In genomic region chr11:114174712-114175495, GRCh38 we compare ENCODE assay signal across 13 cellular contexts.
DNase-seq lines count a peak whose midpoint lies in the region; ATAC-seq and TF ChIP-seq lines count a peak whose summit lies in the region.
"Had no signal": no experiment of that assay in that cellular context is flagged by ENCODE, and none has a peak within 500 bp of the region (broad histone marks: within the 10 kb centered on the region; RNA-seq: fewer than 3 reads in every experiment).

No MANE protein-coding gene starts in this region.

- ATAC-seq in Right ventricle myocardium inferior: no peak
- peak; percentile 10 to 13 for ATAC-seq in gastrocnemius medialis
- no peak for ATAC-seq in aorta (ENCODE audit: low FRiP score)

- intact Hi-C loops in Right ventricle myocardium inferior (cut with DNase I) (no loop called here), cardiac septum (cut with DNase I) (no loop called here), left ventricle myocardium inferior (cut with micrococcal nuclease) (loop anchor here (10.0 kb wide), 2 partner anchors 80 to 100 kb away; no protein-coding TSS in a partner anchor), gastrocnemius medialis (cut with DNase I; ENCODE audit: low total_unique reads) (loop anchor here (5.0 kb wide), 1 partner anchor 103 kb away; no protein-coding TSS in a partner anchor), aorta (cut with DNase I) (loop anchor here (5.0 kb wide), 4 partner anchors 43 to 113 kb away; no protein-coding TSS in a partner anchor)

- H3K4me1 ChIP-seq in left ventricle myocardium inferior (peaks cover 96% of the 10 kb centered on the region), gastrocnemius medialis (peaks cover 88 to 92% of the 10 kb centered on the region in 2 donors), aorta (ENCODE audit: control insufficient read depth in 1 of 2, insufficient read depth in 2 of 2, low read length in 2 of 2) (peaks cover 23 to 29% of the 10 kb centered on the region in 2 donors)

- H3K27me3 ChIP-seq in left ventricle myocardium inferior (ENCODE audit: low read depth): no peaks in the 10 kb centered on the region
- no peaks in the 10 kb centered on the region for H3K27me3 ChIP-seq in gastrocnemius medialis
- H3K27me3 ChIP-seq in aorta (ENCODE audit: control insufficient read depth in 1 of 2, insufficient read depth in 2 of 2, low read length in 1 of 2): no peaks in the 10 kb centered on the region

- in situ Hi-C loops in gastrocnemius medialis (cut with MboI; ENCODE audit: low sequenced_read_pairs in 4 of 4): loop anchor here in 3 of 4 donors (5.0 to 10.0 kb wide), 3 partner anchors 108 to 113 kb away; no protein-coding TSS in a partner anchor

- H3K36me3 ChIP-seq in left ventricle myocardium inferior (no peaks in the 10 kb centered on the region), gastrocnemius medialis (no peaks in the 10 kb centered on the region), aorta (ENCODE audit: control insufficient read depth in 1 of 2, insufficient read depth in 2 of 2, low read length in 1 of 2) (no peaks in the 10 kb centered on the region)

- 42 to 68% methylated on average over 3 of the region's 3 CpGs for WGBS in aorta, 2 donors

- H3K9me3 ChIP-seq in left ventricle myocardium inferior (replicated peaks): no peaks in the 10 kb centered on the region
- H3K9me3 ChIP-seq in gastrocnemius medialis: no peaks in the 10 kb centered on the region
- H3K9me3 ChIP-seq in aorta (ENCODE audit: control insufficient read depth, low read length): no peaks in the 10 kb centered on the region

- peak; percentile 11 for DNase-seq in Right ventricle myocardium inferior (ENCODE audit: missing footprints)
- DNase-seq in cardiac septum (ENCODE audit: low spot score): no peak
- no peak for DNase-seq in left ventricle myocardium inferior
- DNase-seq in gastrocnemius medialis: peak; percentile 59 to 78
- no peak for DNase-seq in aorta
- DNase-seq in inferior parietal cortex (ENCODE audit: extremely low spot score): no peak
- DNase-seq in epidermal melanocyte (ENCODE audit: insufficient read length, low spot score): no peak
- DNase-seq in mesenteric fat pad (ENCODE audit: low spot score): no peak
- DNase-seq: amniotic stem cell, COR-L47, NCI-H2081, NCI-H774, trophoblast cell had no signal

- no peak for TF ChIP-seq POLR2A in gastrocnemius medialis (IDR thresholded peaks at IDR 0.05)

- TF ChIP-seq CTCF in left ventricle myocardium inferior (IDR thresholded peaks at IDR 0.05; ENCODE audit: borderline replicate concordance) (no peak), gastrocnemius medialis (IDR thresholded peaks at IDR 0.05 in 4 of 5, conservative IDR thresholded peaks at IDR 0.05 in 1 of 5) (no peak)

- H3K4me3 ChIP-seq in left ventricle myocardium inferior (peak overlapping the region; percentile 38), gastrocnemius medialis (peak overlapping the region in 3 of 4 donors; percentile 12 to 62 (median 39)), aorta (ENCODE audit: low read length in 2 of 2) (no peak overlapping the region)

- H3K27ac ChIP-seq in left ventricle myocardium inferior (replicated peaks) (peak overlapping the region; percentile 100), gastrocnemius medialis (peak overlapping the region; percentile 94 to 99 (median 96)), aorta (ENCODE audit: low read depth in 1 of 2, low read length in 2 of 2) (peak overlapping the region; percentile 83 to 93)

Comparison
In these comparisons a context has a peak if more than half of its experiments do, and no peak if none do; other contexts are left out.
1. DNase-seq: peak in Right ventricle myocardium inferior (single experiment) and gastrocnemius medialis (2 of 2); none in cardiac septum (single experiment), left ventricle myocardium inferior (single experiment), aorta (0 of 2), inferior parietal cortex (single experiment), epidermal melanocyte (single experiment) and mesenteric fat pad (single experiment).
2. intact Hi-C loops: an anchor here in left ventricle myocardium inferior (10.0 kb wide), gastrocnemius medialis (5.0 kb wide) and aorta (5.0 kb wide); none called in Right ventricle myocardium inferior and cardiac septum.
3. ATAC-seq: peak in gastrocnemius medialis (2 of 2); none in Right ventricle myocardium inferior (single experiment) and aorta (single experiment).
4. H3K4me3 ChIP-seq: peak in left ventricle myocardium inferior (single experiment) and gastrocnemius medialis (3 of 4); none in aorta (0 of 2).
5. Peak in every context shown above with its lines, with median percentiles within 50 percentile points of each other: H3K27ac ChIP-seq.